27 cellular contexts compared by ENCODE assay signal in the genomic region with DNA sequence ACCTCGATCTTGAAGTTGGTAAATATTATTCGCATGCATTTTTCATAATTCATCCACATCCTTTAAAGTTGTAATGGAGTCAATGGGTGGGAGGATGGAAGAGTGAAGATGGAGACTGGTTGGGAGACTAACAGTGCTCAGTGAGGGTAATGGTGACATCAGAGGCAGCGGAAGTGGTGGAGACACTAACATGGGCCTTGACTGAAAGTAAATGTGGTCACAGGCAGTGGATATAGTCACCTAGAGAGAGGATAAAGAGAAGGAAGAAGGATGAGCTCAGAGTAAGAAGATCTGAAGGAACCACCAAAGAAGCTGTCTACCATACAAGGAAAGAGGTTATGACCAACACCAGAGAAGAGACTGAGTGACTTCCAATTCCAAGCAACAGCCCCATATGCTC.
A peak's percentile ranks its signal among the peaks of the same experiment; 100 is the strongest.
DNase-seq lines count a peak whose midpoint lies in the region; ATAC-seq and TF ChIP-seq lines count a peak whose summit lies in the region.
"Had no signal": no experiment of that assay in that cellular context is flagged by ENCODE, and none has a peak within 500 bp of the region (broad histone marks: within the 10 kb centered on the region; RNA-seq: fewer than 3 reads in every experiment).

No MANE protein-coding gene starts in this region.

- TF ChIP-seq CTCF in Loucy (conservative IDR thresholded peaks at IDR 0.05; ENCODE audit: low read length) (no peak), sigmoid colon (IDR thresholded peaks at IDR 0.05) (no peak)

- no peaks in the 10 kb centered on the region for H3K27me3 Mint-ChIP-seq in activated T-cell treated with anti-CD3 and anti-CD28 coated beads, Interleukin-2, amount 50 U/mL, for 24 hours
- H3K27me3 Mint-ChIP-seq in activated T-helper 2 cell treated with anti-CD3 and anti-CD28 coated beads, Interferon-gamma antibody, Interleukin-2, Interleukin-4, amounts not matched to agents 10 μg/mL and 5 μg/mL and 100 μg/mL, durations not matched to agents 14 hours and 24 hours and 36 hours (ENCODE audit: low read depth): no peaks in the 10 kb centered on the region
- H3K27me3 Mint-ChIP-seq: naive thymus-derived CD8-positive, alpha-beta T cell; stimulated activated memory B cell treated with anti-CD40 and anti-IgM and Interleukin-4, amounts not matched to agents 10 μg/mL and 1 μg/mL and 100 μg/mL, for 72 hours had no signal

- peak overlapping the region; percentile 65 for H3K27ac Mint-ChIP-seq in activated T-cell treated with anti-CD3 and anti-CD28 coated beads, Interleukin-2, amount 50 U/mL, for 24 hours
- peak overlapping the region; percentile 34 for H3K27ac Mint-ChIP-seq in activated T-helper 2 cell treated with anti-CD3 and anti-CD28 coated beads, Interferon-gamma antibody, Interleukin-2, Interleukin-4, amounts not matched to agents 10 μg/mL and 5 μg/mL and 100 μg/mL, durations not matched to agents 14 hours and 24 hours and 36 hours
- peak overlapping the region; percentile 6 for H3K27ac Mint-ChIP-seq in stimulated activated effector memory CD8-positive, alpha-beta T cell treated with anti-CD3 and anti-CD28 coated beads, Interleukin-12 subunit alpha, Interleukin-12 subunit beta, amount 100 ng/mL, for 72 hours
- H3K27ac Mint-ChIP-seq: CD4-positive, CD25-positive, alpha-beta regulatory T cell; naive thymus-derived CD8-positive, alpha-beta T cell; stimulated activated memory B cell treated with anti-CD40 and anti-IgM and Interleukin-4, amounts not matched to agents 10 μg/mL and 1 μg/mL and 100 μg/mL, for 72 hours had no signal

- DNase-seq in activated T-cell treated with anti-CD3 and anti-CD28 coated beads, Interleukin-2, amount 50 U/mL, for 24 hours: no peak
- DNase-seq in activated T-cell treated with anti-CD3 and anti-CD28 coated beads for 4 hours: no peak
- DNase-seq in activated T-helper 2 cell treated with anti-CD3 and anti-CD28 coated beads, Interferon-gamma antibody, Interleukin-2, Interleukin-4, amounts not matched to agents 10 μg/mL and 5 μg/mL and 100 μg/mL, durations not matched to agents 14 hours and 24 hours and 36 hours (ENCODE audit: low spot score): no peak
- DNase-seq in stimulated activated effector memory CD8-positive, alpha-beta T cell treated with anti-CD3 and anti-CD28 coated beads, Interleukin-12 subunit alpha, Interleukin-12 subunit beta, amount 100 ng/mL, for 72 hours (ENCODE audit: low spot score in 2 of 2): no peak
- no peak for DNase-seq in sigmoid colon
- DNase-seq in occipital lobe (lab: John Stamatoyannopoulos, UW): no peak
- DNase-seq: activated CD4-positive, CD25-positive, alpha-beta regulatory T cell treated with anti-CD3 and anti-CD28 coated beads, Interleukin-2, amount 50 U/mL, for 72 hours; activated effector memory CD4-positive, alpha-beta T cell treated with Interleukin-2 at 50 U/mL for 16 hours; amniotic stem cell; Calu3; CD4-positive, CD25-positive, alpha-beta regulatory T cell; DMS79 treated with DMSO at 0.1 percent for 48 hours; GF-D8; HCEC 1CT; hippocampal formation; left cardiac atrium; naive thymus-derived CD8-positive, alpha-beta T cell; NCI-H146; NCI-H69; Peyer's patch; SHP77 had no signal

- H3K9ac ChIP-seq in Loucy (ENCODE audit: low read depth, low read length, poor library complexity, severe bottlenecking): no peak overlapping the region

- H3K4me1 ChIP-seq in Loucy (ENCODE audit: insufficient read depth, low read length, poor library complexity, severe bottlenecking) (peaks cover 84% of the 10 kb centered on the region), sigmoid colon (no peaks in the 10 kb centered on the region)
- H3K4me1 ChIP-seq: A549, breast epithelium, Peyer's patch had no signal

- peaks cover 1% of the 10 kb centered on the region for H3K36me3 Mint-ChIP-seq in activated T-cell treated with anti-CD3 and anti-CD28 coated beads, Interleukin-2, amount 50 U/mL, for 24 hours (ENCODE audit: low read depth)
- H3K36me3 Mint-ChIP-seq in activated T-helper 2 cell treated with anti-CD3 and anti-CD28 coated beads, Interferon-gamma antibody, Interleukin-2, Interleukin-4, amounts not matched to agents 10 μg/mL and 5 μg/mL and 100 μg/mL, durations not matched to agents 14 hours and 24 hours and 36 hours (ENCODE audit: low read depth): peaks cover 19% of the 10 kb centered on the region
- peaks cover 8% of the 10 kb centered on the region for H3K36me3 Mint-ChIP-seq in stimulated activated effector memory CD8-positive, alpha-beta T cell treated with anti-CD3 and anti-CD28 coated beads, Interleukin-12 subunit alpha, Interleukin-12 subunit beta, amount 100 ng/mL, for 72 hours
- H3K36me3 Mint-ChIP-seq: CD4-positive, CD25-positive, alpha-beta regulatory T cell; naive thymus-derived CD8-positive, alpha-beta T cell; stimulated activated memory B cell treated with anti-CD40 and anti-IgM and Interleukin-4, amounts not matched to agents 10 μg/mL and 1 μg/mL and 100 μg/mL, for 72 hours had no signal

- TF ChIP-seq POLR2A in sigmoid colon (IDR thresholded peaks at IDR 0.05): no peak

- H3K79me2 ChIP-seq in Loucy (ENCODE audit: insufficient read depth, low read length): peaks cover 27% of the 10 kb centered on the region

- H3K9me3 ChIP-seq in Loucy (ENCODE audit: insufficient read depth, low read depth, low read length) (no peaks in the 10 kb centered on the region), sigmoid colon (no peaks in the 10 kb centered on the region)
- H3K9me3 ChIP-seq: A549, breast epithelium, Peyer's patch had no signal

- H3K9me2 ChIP-seq in Loucy (replicated peaks; ENCODE audit: low read depth, low read length): no peaks in the 10 kb centered on the region

- H3F3A ChIP-seq in Loucy (ENCODE audit: low read depth): no peaks in the 10 kb centered on the region

- no peak overlapping the region for H3K4me3 Mint-ChIP-seq in activated T-cell treated with anti-CD3 and anti-CD28 coated beads, Interleukin-2, amount 50 U/mL, for 24 hours
- H3K4me3 Mint-ChIP-seq in activated T-helper 2 cell treated with anti-CD3 and anti-CD28 coated beads, Interferon-gamma antibody, Interleukin-2, Interleukin-4, amounts not matched to agents 10 μg/mL and 5 μg/mL and 100 μg/mL, durations not matched to agents 14 hours and 24 hours and 36 hours (ENCODE audit: low read depth): no peak overlapping the region
- H3K4me3 Mint-ChIP-seq in stimulated activated effector memory CD8-positive, alpha-beta T cell treated with anti-CD3 and anti-CD28 coated beads, Interleukin-12 subunit alpha, Interleukin-12 subunit beta, amount 100 ng/mL, for 72 hours: no peak overlapping the region
- H3K4me3 Mint-ChIP-seq: CD4-positive, CD25-positive, alpha-beta regulatory T cell; naive thymus-derived CD8-positive, alpha-beta T cell; stimulated activated memory B cell treated with anti-CD40 and anti-IgM and Interleukin-4, amounts not matched to agents 10 μg/mL and 1 μg/mL and 100 μg/mL, for 72 hours had no signal

- H3K36me3 ChIP-seq in Loucy (ENCODE audit: insufficient read depth, low read length): no peaks in the 10 kb centered on the region
- H3K36me3 ChIP-seq in sigmoid colon: no peaks in the 10 kb centered on the region
- H3K36me3 ChIP-seq: breast epithelium, Peyer's patch had no signal

- no peaks in the 10 kb centered on the region for H3K27me3 ChIP-seq in Loucy (ENCODE audit: insufficient read depth, low read length, poor library complexity, severe bottlenecking)
- H3K27me3 ChIP-seq in sigmoid colon: no peaks in the 10 kb centered on the region
- H3K27me3 ChIP-seq: breast epithelium, Peyer's patch had no signal

- H3K4me1 Mint-ChIP-seq in activated T-cell treated with anti-CD3 and anti-CD28 coated beads, Interleukin-2, amount 50 U/mL, for 24 hours (ENCODE audit: low read depth): peaks cover 72% of the 10 kb centered on the region
- peaks cover 57% of the 10 kb centered on the region for H3K4me1 Mint-ChIP-seq in activated T-helper 2 cell treated with anti-CD3 and anti-CD28 coated beads, Interferon-gamma antibody, Interleukin-2, Interleukin-4, amounts not matched to agents 10 μg/mL and 5 μg/mL and 100 μg/mL, durations not matched to agents 14 hours and 24 hours and 36 hours (ENCODE audit: low read depth)
- peaks cover 62% of the 10 kb centered on the region for H3K4me1 Mint-ChIP-seq in stimulated activated effector memory CD8-positive, alpha-beta T cell treated with anti-CD3 and anti-CD28 coated beads, Interleukin-12 subunit alpha, Interleukin-12 subunit beta, amount 100 ng/mL, for 72 hours

- TF ChIP-seq EP300 in sigmoid colon (IDR thresholded peaks at IDR 0.05): no peak

- WGBS in sigmoid colon, 2 donors: 95 to 97% methylated on average over 3 of the region's 3 CpGs

- peaks cover 13% of the 10 kb centered on the region for H3K9me3 Mint-ChIP-seq in activated T-cell treated with anti-CD3 and anti-CD28 coated beads, Interleukin-2, amount 50 U/mL, for 24 hours
- peaks cover 25% of the 10 kb centered on the region for H3K9me3 Mint-ChIP-seq in activated T-helper 2 cell treated with anti-CD3 and anti-CD28 coated beads, Interferon-gamma antibody, Interleukin-2, Interleukin-4, amounts not matched to agents 10 μg/mL and 5 μg/mL and 100 μg/mL, durations not matched to agents 14 hours and 24 hours and 36 hours
- no peaks in the 10 kb centered on the region for H3K9me3 Mint-ChIP-seq in stimulated activated effector memory CD8-positive, alpha-beta T cell treated with anti-CD3 and anti-CD28 coated beads, Interleukin-12 subunit alpha, Interleukin-12 subunit beta, amount 100 ng/mL, for 72 hours
- H3K9me3 Mint-ChIP-seq: naive thymus-derived CD8-positive, alpha-beta T cell had no signal

- H2AFZ ChIP-seq in Loucy (ENCODE audit: low read length): no peak overlapping the region

- no peak overlapping the region for H3K4me3 ChIP-seq in Loucy (ENCODE audit: low read length, poor library complexity, severe bottlenecking)
- no peak overlapping the region for H3K4me3 ChIP-seq in sigmoid colon
- H3K4me3 ChIP-seq: A549, breast epithelium, lung, Peyer's patch had no signal

- H3K4me2 ChIP-seq in Loucy (ENCODE audit: low read depth, low read length, poor library complexity, severe bottlenecking): peak overlapping the region; percentile 54
- H3K4me2 ChIP-seq: A549 had no signal

- intact Hi-C loops in activated T-helper 2 cell treated with anti-CD3 and anti-CD28 coated beads, Interferon-gamma antibody, Interleukin-2, Interleukin-4, amounts not matched to agents 10 μg/mL and 5 μg/mL and 100 μg/mL, durations not matched to agents 14 hours and 24 hours and 36 hours (cut with micrococcal nuclease): loop anchor here (10.0 kb wide), 2 partner anchors 224 to 596 kb away; no protein-coding TSS in a partner anchor
- intact Hi-C loops in sigmoid colon (cut with DNase I): no loop called here

- H4K20me1 ChIP-seq in Loucy (ENCODE audit: insufficient read depth, low read length, poor library complexity, severe bottlenecking): no peaks in the 10 kb centered on the region

- ATAC-seq in stimulated activated effector memory CD8-positive, alpha-beta T cell treated with anti-CD3 and anti-CD28 coated beads, Interleukin-12 subunit alpha, Interleukin-12 subunit beta, amount 100 ng/mL, for 72 hours: peak; percentile 4
- ATAC-seq in GM21515 (IDR thresholded peaks at IDR 0.05; ENCODE audit: unreplicated experiment): no peak
- ATAC-seq: A549; naive thymus-derived CD8-positive, alpha-beta T cell; stimulated activated memory B cell treated with anti-CD40 and anti-IgM and Interleukin-4, amounts not matched to agents 10 μg/mL and 1 μg/mL and 100 μg/mL, for 72 hours had no signal

- H3K27ac ChIP-seq in sigmoid colon: no peak overlapping the region
- H3K27ac ChIP-seq: A549, breast epithelium, Peyer's patch had no signal

Comparison
In these comparisons a context has a peak if more than half of its experiments do, and no peak if none do; other contexts are left out.
1. H3K27ac Mint-ChIP-seq: peak in every context shown above with its lines; median percentile 65 in activated T-cell treated with anti-CD3 and anti-CD28 coated beads, Interleukin-2, amount 50 U/mL, for 24 hours; 34 in activated T-helper 2 cell treated with anti-CD3 and anti-CD28 coated beads, Interferon-gamma antibody, Interleukin-2, Interleukin-4, amounts not matched to agents 10 μg/mL and 5 μg/mL and 100 μg/mL, durations not matched to agents 14 hours and 24 hours and 36 hours; 6 in stimulated activated effector memory CD8-positive, alpha-beta T cell treated with anti-CD3 and anti-CD28 coated beads, Interleukin-12 subunit alpha, Interleukin-12 subunit beta, amount 100 ng/mL, for 72 hours.